ENCODE assay signal across 9 cellular contexts in genomic region chr1:48470506-48470905, GRCh38. TPM values are rescaled to one million over a fixed set of nuclear protein-coding genes. Genes with fewer than 3 reads are reported as not detected.
DNase-seq lines count a peak whose midpoint lies in the region; ATAC-seq, FAIRE-seq and TF ChIP-seq lines count a peak whose summit lies in the region.
"Had no signal": no experiment of that assay in that cellular context is flagged by ENCODE, and none has a peak within 500 bp of the region (broad histone marks: within the 10 kb centered on the region; RNA-seq: fewer than 3 reads in every experiment).

No MANE protein-coding gene starts in this region.

- dilution Hi-C loops in mammary epithelial cell (cut with HindIII; ENCODE audit: low sequenced_read_pairs): no loop called here

- TF ChIP-seq CTCF in mammary epithelial cell (conservative IDR thresholded peaks at IDR 0.05 in 1 of 2, IDR thresholded peaks at IDR 0.05 in 1 of 2; ENCODE audit: extremely low read depth in 1 of 2, insufficient read depth in 1 of 2, low read depth in 1 of 2, low read length in 2 of 2) (no peak), HepG2 (CRISPR knock-in tag; IDR thresholded peaks at IDR 0.05) (no peak)

- H2AFZ ChIP-seq in mammary epithelial cell (ENCODE audit: low read depth, low read length) (peak overlapping the region; percentile 100), HepG2 (ENCODE audit: low read length) (no peak overlapping the region)

- H3K79me2 ChIP-seq in mammary epithelial cell (ENCODE audit: insufficient read depth, low read length) (no peaks in the 10 kb centered on the region), HepG2 (ENCODE audit: insufficient read depth, low read length) (no peaks in the 10 kb centered on the region)

- intact Hi-C loops in mammary epithelial cell (cut with micrococcal nuclease) (no loop called here), HepG2 (cut with micrococcal nuclease; ENCODE audit: unreplicated experiment) (no loop called here)

- H3K4me3 Mint-ChIP-seq in activated CD8-positive, alpha-beta memory T cell treated with anti-CD3 and anti-CD28 coated beads, Interleukin-2, amount 10 ng/mL, durations not matched to agents 7 days and 5 days: peak overlapping the region; percentile 72

- no peak for DNase-seq in activated CD8-positive, alpha-beta memory T cell treated with anti-CD3 and anti-CD28 coated beads, Interleukin-2, amount 10 ng/mL, durations not matched to agents 7 days and 5 days
- no peak for DNase-seq in activated CD8-positive, alpha-beta memory T cell treated with anti-CD3 and anti-CD28 coated beads, Interleukin-2, amount 50 U/mL, for 4 hours
- DNase-seq in mammary epithelial cell: peak; percentile 17
- DNase-seq in HepG2 (ENCODE audit: low spot score): no peak
- no peak for DNase-seq in NCI-H69 (lab: John Stamatoyannopoulos, UW)
- no peak for DNase-seq in superior temporal gyrus (ENCODE audit: extremely low spot score)

- CTCF ChIA-PET in activated CD8-positive, alpha-beta memory T cell treated with anti-CD3 and anti-CD28 coated beads, Interleukin-2, amount 10 ng/mL, durations not matched to agents 7 days and 5 days (lab: Charles Lee): interaction anchor here (0.9 kb wide), 1 partner anchor 27 kb away, joined by 3 read pairs; no protein-coding TSS in a partner anchor
- CTCF ChIA-PET in mammary epithelial cell (lab: Charles Lee; ENCODE audit: low non-redundant PET) (no interaction called here), HepG2 (lab: Yijun Ruan, JAX; ENCODE audit: low intra/inter-chr PET ratio, low total read pairs) (no interaction called here)

- peaks cover 23% of the 10 kb centered on the region for H3K27me3 Mint-ChIP-seq in activated CD8-positive, alpha-beta memory T cell treated with anti-CD3 and anti-CD28 coated beads, Interleukin-2, amount 10 ng/mL, durations not matched to agents 7 days and 5 days

- ATAC-seq in activated CD8-positive, alpha-beta memory T cell treated with anti-CD3 and anti-CD28 coated beads, Interleukin-2, amount 10 ng/mL, durations not matched to agents 7 days and 5 days: no peak
- ATAC-seq in HepG2: peak; percentile 23; the same call in 2 of the 3 replicates
- no peak for ATAC-seq in HG03521 (IDR thresholded peaks at IDR 0.05; ENCODE audit: unreplicated experiment)

- H3K27me3 ChIP-seq in mammary epithelial cell (ENCODE audit: insufficient read depth, low read length) (no peaks in the 10 kb centered on the region), HepG2 (ENCODE audit: control insufficient read depth in 1 of 2, insufficient read depth in 2 of 2, low read length in 2 of 2) (no peaks in the 10 kb centered on the region; a peak in 1 of 5 replicates), subcutaneous abdominal adipose tissue (ENCODE audit: control insufficient read depth in 5 of 5, insufficient read depth in 4 of 5, low read length in 5 of 5) (no peaks in the 10 kb centered on the region)

- no peak for TF ChIP-seq RAD21 in HepG2 (CRISPR knock-in tag; IDR thresholded peaks at IDR 0.05)

- no peak for TF ChIP-seq POLR2A in HepG2 (IDR thresholded peaks at IDR 0.05; ENCODE audit: insufficient read depth in 1 of 2, low read depth in 2 of 2, low read length in 2 of 2)

- no peaks in the 10 kb centered on the region for H3K9me3 Mint-ChIP-seq in activated CD8-positive, alpha-beta memory T cell treated with anti-CD3 and anti-CD28 coated beads, Interleukin-2, amount 10 ng/mL, durations not matched to agents 7 days and 5 days (ENCODE audit: low read depth)

- 5% methylated on average over 6 of the region's 6 CpGs for WGBS in mammary epithelial cell (ENCODE audit: low coverage, missing lambda C conversion rate)
- 56% methylated on average over 6 of the region's 6 CpGs for WGBS in HepG2 (ENCODE audit: low lambda C conversion rate)

- H3K36me3 ChIP-seq in mammary epithelial cell (ENCODE audit: insufficient read depth, low read length): no peaks in the 10 kb centered on the region
- no peaks in the 10 kb centered on the region for H3K36me3 ChIP-seq in HepG2 (replicated peaks in 1 of 2; ENCODE audit: control insufficient read depth in 1 of 2, insufficient read depth in 2 of 2, low read length in 2 of 2)
- H3K36me3 ChIP-seq in subcutaneous abdominal adipose tissue (ENCODE audit: control insufficient read depth in 5 of 5, insufficient read depth in 5 of 5, low read length in 5 of 5): no peaks in the 10 kb centered on the region

- no peak overlapping the region for H3K27ac Mint-ChIP-seq in activated CD8-positive, alpha-beta memory T cell treated with anti-CD3 and anti-CD28 coated beads, Interleukin-2, amount 10 ng/mL, durations not matched to agents 7 days and 5 days

- no peak overlapping the region for H3K27ac ChIP-seq in mammary epithelial cell (ENCODE audit: insufficient read depth, low read depth, low read length)
- H3K27ac ChIP-seq in HepG2 (ENCODE audit: extremely low read length, insufficient read depth, low read length): no peak overlapping the region
- H3K27ac ChIP-seq in subcutaneous abdominal adipose tissue (ENCODE audit: low read depth, low read length): peak overlapping the region; percentile 52

- H3K4me2 ChIP-seq in mammary epithelial cell (ENCODE audit: insufficient read depth, low read depth, low read length): peak overlapping the region; percentile 98
- peak overlapping the region; percentile 75; the same call in 1 of the 2 replicates for H3K4me2 ChIP-seq in HepG2 (ENCODE audit: low read depth, low read length)

- H3K4me3 ChIP-seq in mammary epithelial cell (replicated peaks in 1 of 3; ENCODE audit: insufficient read depth in 1 of 3, low read depth in 2 of 3, low read length in 3 of 3): peak overlapping the region in 2 of 3 experiments; percentile 6 to 16
- H3K4me3 ChIP-seq in HepG2 (replicated peaks in 1 of 3; ENCODE audit: insufficient read depth in 1 of 3, low read depth in 2 of 3, low read length in 3 of 3): no peak overlapping the region
- peak overlapping the region; percentile 84 to 88 (median 86) for H3K4me3 ChIP-seq in subcutaneous abdominal adipose tissue (ENCODE audit: low read depth in 1 of 5, low read length in 5 of 5)

- in situ Hi-C loops in mammary epithelial cell (cut with MboI; ENCODE audit: low sequenced_read_pairs in 2 of 2) (no loop called here), HepG2 (cut with HindIII; ENCODE audit: extremely low pct_ligation_motif_present, low pct_unique_long_range_greater_than_20kb) (no loop called here)

- H3K9ac ChIP-seq in mammary epithelial cell (ENCODE audit: insufficient read depth, low read length) (no peak overlapping the region), HepG2 (ENCODE audit: insufficient read depth, low read depth, low read length) (no peak overlapping the region), subcutaneous abdominal adipose tissue (ENCODE audit: low read length in 5 of 5) (peak overlapping the region in 4 of 5 donors; percentile 11 to 57 (median 29))

- H3K9me3 ChIP-seq in mammary epithelial cell (replicated peaks; ENCODE audit: insufficient read depth, low read length) (no peaks in the 10 kb centered on the region), HepG2 (ENCODE audit: low read length) (peaks cover 5% of the 10 kb centered on the region), subcutaneous abdominal adipose tissue (ENCODE audit: control insufficient read depth in 5 of 5, low read length in 5 of 5) (no peaks in the 10 kb centered on the region)

- no peaks in the 10 kb centered on the region for H4K20me1 ChIP-seq in mammary epithelial cell (ENCODE audit: insufficient read depth, low read length)
- H4K20me1 ChIP-seq in HepG2 (ENCODE audit: insufficient read depth, low read length): no peaks in the 10 kb centered on the region

- no peaks in the 10 kb centered on the region for H3K36me3 Mint-ChIP-seq in activated CD8-positive, alpha-beta memory T cell treated with anti-CD3 and anti-CD28 coated beads, Interleukin-2, amount 10 ng/mL, durations not matched to agents 7 days and 5 days

- FAIRE-seq in HepG2 (lab: Jason Lieb, UNC): no peak
- FAIRE-seq: TTC549 had no signal

- TF ChIP-seq EP300 in HepG2 (IDR thresholded peaks at IDR 0.05; ENCODE audit: low read depth in 2 of 2, low read length in 2 of 2) (no peak), HepG2 (CRISPR knock-in tag; IDR thresholded peaks at IDR 0.05; ENCODE audit: borderline replicate concordance) (no peak)

- BruUV-seq in mammary epithelial cell (replicated peaks; lab: Mats Ljungman, UMichigan) (no TSS peak), HepG2 (replicated peaks; lab: Mats Ljungman, UMichigan) (no TSS peak)

- H3K4me1 Mint-ChIP-seq in activated CD8-positive, alpha-beta memory T cell treated with anti-CD3 and anti-CD28 coated beads, Interleukin-2, amount 10 ng/mL, durations not matched to agents 7 days and 5 days: peaks cover 15% of the 10 kb centered on the region

- POLR2A ChIA-PET in HepG2 (lab: Yijun Ruan, JAX): no interaction called here

- H3K4me1 ChIP-seq in mammary epithelial cell (ENCODE audit: insufficient read depth, low read length) (peaks cover 25% of the 10 kb centered on the region), HepG2 (ENCODE audit: insufficient read depth, low read length) (peaks cover 22% of the 10 kb centered on the region), subcutaneous abdominal adipose tissue (ENCODE audit: control insufficient read depth in 5 of 5, insufficient read depth in 5 of 5, low read length in 5 of 5) (peaks cover 4 to 32% (median 31%) of the 10 kb centered on the region in 5 donors)

RNA-seq across cellular contexts. Expression of gene SPATA6, which starts 1.5 kb away (rescaled TPM):
- total RNA-seq in activated CD8-positive, alpha-beta memory T cell treated with anti-CD3 and anti-CD28 coated beads, Interleukin-2, amount 10 ng/mL, durations not matched to agents 7 days and 5 days: 1 to 10 TPM in 1 of 2 experiments, under 1 TPM in 1; 0.70 to 1.1 TPM
- total RNA-seq in mammary epithelial cell (1 to 10 TPM; 5.2 to 8.0 TPM), HepG2 (2016; rRNA removed; fragmentation: Illumina TruSeq; extraction: Trizol) (1.8 and 3.3 TPM in 2 replicates)
- polyA plus RNA-seq in mammary epithelial cell (1.3 TPM), HepG2 (2011; rRNA removed) (0.55 and 0.81 TPM in 2 replicates)
- 1.4 TPM for polyA minus RNA-seq in mammary epithelial cell
- total RNA-seq in HepG2 (2016; cell fraction: cytosol; rRNA removed; fragmentation: Illumina TruSeq; extraction: Trizol; ENCODE audit: low read depth): 9.1 and 15.2 TPM in 2 replicates
- 2.6 TPM in 2 replicates for total RNA-seq in HepG2 (2016; cell fraction: insoluble cytoplasmic fraction; rRNA removed; fragmentation: Illumina TruSeq; extraction: Trizol)
- 4.8 and 5.7 TPM in 2 replicates for total RNA-seq in HepG2 (2016; cell fraction: membrane; rRNA removed; fragmentation: Illumina TruSeq; extraction: Trizol)
- 4.5 and 7.0 TPM in 2 replicates for total RNA-seq in HepG2 (2016; cell fraction: nucleus; rRNA removed; fragmentation: Illumina TruSeq; extraction: Trizol)
- 0.75 and 0.76 TPM in 2 replicates for polyA plus RNA-seq in HepG2 (2011; cell fraction: cytosol; rRNA removed)
- 1.4 and 2.2 TPM in 2 replicates for polyA plus RNA-seq in HepG2 (2011; cell fraction: nucleus; rRNA removed)
- polyA plus RNA-seq in HepG2 (2012): 1.3 and 1.6 TPM in 2 replicates
- polyA plus RNA-seq in HepG2 (2016; cell fraction: cytosol; fragmentation: Illumina TruSeq; extraction: Trizol; ENCODE audit: low read depth): 2.6 and 3.4 TPM in 2 replicates
- polyA plus RNA-seq in HepG2 (2016; cell fraction: insoluble cytoplasmic fraction; fragmentation: Illumina TruSeq; extraction: Trizol; ENCODE audit: low read depth): 2.1 and 4.0 TPM in 2 replicates
- 2.9 and 3.6 TPM in 2 replicates for polyA plus RNA-seq in HepG2 (2016; cell fraction: membrane; fragmentation: Illumina TruSeq; extraction: Trizol; ENCODE audit: low read depth)
- polyA plus RNA-seq in HepG2 (2016; cell fraction: nucleus; fragmentation: Illumina TruSeq; extraction: Trizol; ENCODE audit: insufficient read depth, low read depth): 3.0 and 3.4 TPM in 2 replicates
- polyA minus RNA-seq in HepG2 (2011; rRNA and poly(A)+ RNA removed; ENCODE audit: low replicate concordance): 0.42 and 2.6 TPM in 2 replicates
- polyA minus RNA-seq in HepG2 (2011; cell fraction: cytosol; rRNA and poly(A)+ RNA removed): 1.8 and 2.3 TPM in 2 replicates
- polyA minus RNA-seq in HepG2 (2011; cell fraction: nucleus; rRNA and poly(A)+ RNA removed): 9.0 and 10.2 TPM in 2 replicates

Comparison
In these comparisons a context has a peak if more than half of its experiments do, and no peak if none do; other contexts are left out.
1. H3K4me3 ChIP-seq: peak in mammary epithelial cell (2 of 3) and subcutaneous abdominal adipose tissue (5 of 5); none in HepG2 (0 of 3).
2. H3K9ac ChIP-seq: peak in subcutaneous abdominal adipose tissue (4 of 5); none in mammary epithelial cell (single experiment) and HepG2 (single experiment).